Comparison of ENCODE assay signal across 12 cellular contexts in genomic region chr12:110606253-110606611, GRCh38. TPM values are rescaled to one million over a fixed set of nuclear protein-coding genes. Genes with fewer than 3 reads are reported as not detected.
DNase-seq lines count a peak whose midpoint lies in the region; ATAC-seq, FAIRE-seq and TF ChIP-seq lines count a peak whose summit lies in the region.
"Had no signal": no experiment of that assay in that cellular context is flagged by ENCODE, and none has a peak within 500 bp of the region (broad histone marks: within the 10 kb centered on the region; RNA-seq: fewer than 3 reads in every experiment).

No MANE protein-coding gene starts in this region.

- H3K9me3 Mint-ChIP-seq in activated T-cell treated with anti-CD3 and anti-CD28 coated beads, Interleukin-2, amount 50 U/mL, for 4 hours: no peaks in the 10 kb centered on the region
- no peaks in the 10 kb centered on the region for H3K9me3 Mint-ChIP-seq in stimulated activated naive CD8-positive, alpha-beta T cell treated with anti-CD3 and anti-CD28 coated beads, Interleukin-15, amount 100 ng/mL, for 72 hours

- H4K20me1 ChIP-seq in OCI-LY3 (ENCODE audit: insufficient read depth, low read length): no peaks in the 10 kb centered on the region

- no peak for TF ChIP-seq CTCF in OCI-LY3 (IDR thresholded peaks at IDR 0.05; ENCODE audit: low read depth, low read length)

- no peak for FAIRE-seq in urothelium cell line (lab: Jason Lieb, UNC)

- peak overlapping the region; percentile 62 for H3K9ac ChIP-seq in OCI-LY3 (ENCODE audit: low read length)

- H3K4me1 ChIP-seq in OCI-LY3 (ENCODE audit: low read length): peaks cover 49% of the 10 kb centered on the region
- H3K4me1 ChIP-seq in effector memory CD4-positive, alpha-beta T cell (ENCODE audit: control insufficient read depth, insufficient read depth, low read length, poor library complexity, severe bottlenecking): no peaks in the 10 kb centered on the region
- H3K4me1 ChIP-seq: ascending aorta had no signal

- peak overlapping the region; percentile 51 for H3K4me2 ChIP-seq in OCI-LY3 (ENCODE audit: low read length)

- DNase-seq in activated T-cell treated with anti-CD3 and anti-CD28 coated beads, Interleukin-2, amount 50 U/mL, for 4 hours: no peak
- no peak for DNase-seq in activated T-cell treated with anti-CD3 and anti-CD28 coated beads, Interleukin-2, amount 50 U/mL, for 1 hour
- DNase-seq in effector memory CD4-positive, alpha-beta T cell: no peak
- no peak for DNase-seq in stimulated activated naive CD8-positive, alpha-beta T cell treated with anti-CD3 and anti-CD28 coated beads, Interleukin-15, amount 100 ng/mL, for 72 hours
- DNase-seq in urothelium cell line (ENCODE audit: low spot score): no peak
- no peak for DNase-seq in stimulated activated CD4-positive, alpha-beta T cell treated with anti-CD3 and anti-CD28 coated beads, Interleukin-15, amount 100 ng/mL, for 24 hours
- DNase-seq: ACHN; activated CD4-positive, alpha-beta T cell treated with anti-CD3 and anti-CD28 coated beads, Interleukin-2, amount 50 U/mL, for 1 hour; DMS79 had no signal

- H2AFZ ChIP-seq in OCI-LY3 (ENCODE audit: low read depth, low read length): no peak overlapping the region

- peak overlapping the region; percentile 87 for H3K27ac ChIP-seq in OCI-LY3 (ENCODE audit: low read length)
- H3K27ac ChIP-seq in effector memory CD4-positive, alpha-beta T cell (ENCODE audit: insufficient read depth, low read length, poor library complexity, severe bottlenecking): no peak overlapping the region
- H3K27ac ChIP-seq: ascending aorta had no signal

- H3K9me3 ChIP-seq in OCI-LY3 (ENCODE audit: insufficient read depth, low read length): no peaks in the 10 kb centered on the region
- no peaks in the 10 kb centered on the region for H3K9me3 ChIP-seq in effector memory CD4-positive, alpha-beta T cell (ENCODE audit: control insufficient read depth, low read length)
- H3K9me3 ChIP-seq: ascending aorta had no signal

- H3K79me2 ChIP-seq in OCI-LY3 (ENCODE audit: low read length): no peaks in the 10 kb centered on the region

- H3K4me1 Mint-ChIP-seq in activated T-cell treated with anti-CD3 and anti-CD28 coated beads, Interleukin-2, amount 50 U/mL, for 4 hours (ENCODE audit: low read depth): peaks cover 13% of the 10 kb centered on the region
- H3K4me1 Mint-ChIP-seq in stimulated activated naive CD8-positive, alpha-beta T cell treated with anti-CD3 and anti-CD28 coated beads, Interleukin-15, amount 100 ng/mL, for 72 hours: peaks cover 29% of the 10 kb centered on the region

- no peaks in the 10 kb centered on the region for H3K36me3 Mint-ChIP-seq in activated T-cell treated with anti-CD3 and anti-CD28 coated beads, Interleukin-2, amount 50 U/mL, for 4 hours (ENCODE audit: insufficient read depth)

- H3K27me3 ChIP-seq in OCI-LY3 (ENCODE audit: low read depth, low read length): no peaks in the 10 kb centered on the region
- H3K27me3 ChIP-seq in effector memory CD4-positive, alpha-beta T cell (replicated peaks; ENCODE audit: control insufficient read depth, insufficient read depth, low read length, poor library complexity, severe bottlenecking): no peaks in the 10 kb centered on the region
- H3K27me3 ChIP-seq: ascending aorta had no signal

- H3K27ac Mint-ChIP-seq in stimulated activated naive CD8-positive, alpha-beta T cell treated with anti-CD3 and anti-CD28 coated beads, Interleukin-15, amount 100 ng/mL, for 72 hours: peak overlapping the region; percentile 95 to 99

- peak overlapping the region; percentile 63 for H3K4me3 ChIP-seq in OCI-LY3 (ENCODE audit: low read length)
- H3K4me3 ChIP-seq in effector memory CD4-positive, alpha-beta T cell (ENCODE audit: insufficient read depth, low read depth, low read length, poor library complexity, severe bottlenecking): peak overlapping the region; percentile 40

- H3K27me3 Mint-ChIP-seq in activated T-cell treated with anti-CD3 and anti-CD28 coated beads, Interleukin-2, amount 50 U/mL, for 4 hours (ENCODE audit: low read depth): no peaks in the 10 kb centered on the region
- no peaks in the 10 kb centered on the region for H3K27me3 Mint-ChIP-seq in stimulated activated naive CD8-positive, alpha-beta T cell treated with anti-CD3 and anti-CD28 coated beads, Interleukin-15, amount 100 ng/mL, for 72 hours

- no peak for ATAC-seq in activated T-cell treated with anti-CD3 and anti-CD28 coated beads, Interleukin-2, amount 50 U/mL, for 4 hours
- ATAC-seq in stimulated activated naive CD8-positive, alpha-beta T cell treated with anti-CD3 and anti-CD28 coated beads, Interleukin-15, amount 100 ng/mL, for 72 hours: no peak
- ATAC-seq in GM18868 (IDR thresholded peaks at IDR 0.05; ENCODE audit: unreplicated experiment): no peak

- H3K36me3 ChIP-seq in OCI-LY3 (replicated peaks; ENCODE audit: low read depth, low read length): no peaks in the 10 kb centered on the region
- H3K36me3 ChIP-seq in effector memory CD4-positive, alpha-beta T cell (ENCODE audit: control insufficient read depth, insufficient read depth, low read length): no peaks in the 10 kb centered on the region
- H3K36me3 ChIP-seq: ascending aorta had no signal

- peak overlapping the region; percentile 77 for H3K4me3 Mint-ChIP-seq in activated T-cell treated with anti-CD3 and anti-CD28 coated beads, Interleukin-2, amount 50 U/mL, for 4 hours
- H3K4me3 Mint-ChIP-seq in stimulated activated naive CD8-positive, alpha-beta T cell treated with anti-CD3 and anti-CD28 coated beads, Interleukin-15, amount 100 ng/mL, for 72 hours: peak overlapping the region; percentile 85 to 93

RNA-seq across cellular contexts. Expression of gene TCTN1, which starts 7.7 kb away (rescaled TPM):
- total RNA-seq in activated T-cell treated with anti-CD3 and anti-CD28 coated beads, Interleukin-2, amount 50 U/mL, for 4 hours: 1 to 10 TPM; 3.5 to 4.4 (median 3.6) TPM

RNA-seq across cellular contexts. Expression of gene PPTC7, which starts 23.1 kb away (rescaled TPM):
- 10 to 100 TPM; 74.2 to 76.4 (median 74.4) TPM for total RNA-seq in activated T-cell treated with anti-CD3 and anti-CD28 coated beads, Interleukin-2, amount 50 U/mL, for 4 hours
